ENCODE assay signal across 8 cellular contexts in genomic region chr16:29594926-29595838, GRCh38.
DNase-seq lines count a peak whose midpoint lies in the region; ATAC-seq, FAIRE-seq and TF ChIP-seq lines count a peak whose summit lies in the region.
"Not testable (repeated sequence)": the region's sequence is repeated elsewhere in the genome, so short reads cannot be mapped to it uniquely, and the experiment has no call there.

No MANE protein-coding gene starts in this region.

- peak overlapping the region; percentile 13 to 66 for H3K4me3 ChIP-seq in kidney (ENCODE audit: low read length in 2 of 2)

- not testable (repeated sequence) for H3K27me3 Mint-ChIP-seq in central memory CD8-positive, alpha-beta T cell

- H3K9me3 ChIP-seq in kidney (ENCODE audit: control insufficient read depth in 1 of 2, low read length in 2 of 2) = not testable (repeated sequence)

- not testable (repeated sequence) for FAIRE-seq in kidney (lab: Jason Lieb, UNC)

- peaks cover 15% of the 10 kb centered on the region for H3K36me3 Mint-ChIP-seq in central memory CD8-positive, alpha-beta T cell (ENCODE audit: insufficient read depth)

- peak overlapping the region; percentile 88 for H3K4me3 Mint-ChIP-seq in central memory CD8-positive, alpha-beta T cell

- peak overlapping the region in 1 of 2 donors; percentile 46 for H3K9ac ChIP-seq in kidney (ENCODE audit: low read length in 2 of 2)

- intact Hi-C loops in kidney (cut with DNase I) = not testable (repeated sequence)

- not testable (repeated sequence) for H3K9me3 Mint-ChIP-seq in central memory CD8-positive, alpha-beta T cell

- not testable (repeated sequence) for H3K4me1 ChIP-seq in kidney (ENCODE audit: control insufficient read depth in 1 of 2, insufficient read depth in 1 of 2, low read depth in 1 of 2, low read length in 2 of 2)

- not testable (repeated sequence) for TF ChIP-seq CTCF in kidney (IDR thresholded peaks at IDR 0.05; ENCODE audit: borderline replicate concordance, extremely low read depth, insufficient read depth)

- peak overlapping the region; percentile 87 to 92 for H3K27ac ChIP-seq in kidney (ENCODE audit: low read depth in 2 of 2, low read length in 2 of 2)

- H3K4me1 Mint-ChIP-seq in central memory CD8-positive, alpha-beta T cell = peaks cover 20% of the 10 kb centered on the region

- ATAC-seq in GM19025 (IDR thresholded peaks at IDR 0.05; ENCODE audit: low read depth, unreplicated experiment) (peak; percentile 66), HG03196 (IDR thresholded peaks at IDR 0.05; ENCODE audit: unreplicated experiment) (peak; percentile 75)
- peak; percentile 75 for ATAC-seq in central memory CD8-positive, alpha-beta T cell (replicated peaks; ENCODE audit: extremely low read depth, poor library complexity, severe bottlenecking)

- DNase-seq in AG08396 (ENCODE audit: low spot score) = peak; percentile 80
- peak; percentile 44 to 79 for DNase-seq in NCI-H446 (lab: John Stamatoyannopoulos, UW)
- peak; percentile 87 for DNase-seq in activated CD4-positive, alpha-beta T cell treated with anti-CD3 and anti-CD28 coated beads for 1 hour
- peak; percentile 82 to 87 for DNase-seq in central memory CD8-positive, alpha-beta T cell (ENCODE audit: low spot score in 2 of 2)
- DNase-seq in kidney = peak; percentile 97
- DNase-seq in stimulated activated CD4-positive, alpha-beta T cell treated with anti-CD3 and anti-CD28 coated beads, Interleukin-12 subunit alpha, Interleukin-12 subunit beta, amount 100 ng/mL, for 48 hours (ENCODE audit: low read depth in 2 of 3, low spot score in 1 of 3) = peak; percentile 76 to 85 (median 84)

- not testable (repeated sequence) for H3K36me3 ChIP-seq in kidney (ENCODE audit: control insufficient read depth in 1 of 2, insufficient read depth in 2 of 2, low read length in 2 of 2)

- peak overlapping the region; percentile 88 for H3K27ac Mint-ChIP-seq in central memory CD8-positive, alpha-beta T cell (ENCODE audit: low read depth)

Comparison
In these comparisons a context has a peak if more than half of its experiments do, and no peak if none do; other contexts are left out.
1. Peak in every context shown above with its lines: DNase-seq, ATAC-seq, H3K4me3 ChIP-seq and H3K27ac ChIP-seq.